ENCODE assay signal across 14 cellular contexts in the genomic region with DNA sequence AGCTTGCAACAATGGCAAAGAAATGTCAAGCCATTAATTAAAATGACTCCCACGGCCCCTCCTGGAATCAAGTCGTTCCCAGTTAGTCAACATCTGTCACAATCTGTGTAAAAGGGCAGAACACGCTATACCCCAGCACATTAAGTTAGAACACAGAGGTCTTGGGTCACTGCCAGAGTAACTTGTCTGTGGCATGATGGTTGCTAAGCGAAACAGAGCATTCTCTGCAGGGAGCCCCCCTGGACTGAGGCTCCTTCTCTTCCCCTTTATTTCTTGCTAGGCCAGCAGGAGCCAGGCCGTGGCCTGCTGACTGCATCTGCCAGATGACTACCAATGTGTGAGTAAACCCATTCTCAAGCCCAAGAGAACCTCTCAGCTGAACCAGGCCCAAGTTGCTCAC. TPM values are rescaled to one million over a fixed set of nuclear protein-coding genes. Genes with fewer than 3 reads are reported as not detected.
DNase-seq lines count a peak whose midpoint lies in the region; ATAC-seq and TF ChIP-seq lines count a peak whose summit lies in the region.
"Had no signal": no experiment of that assay in that cellular context is flagged by ENCODE, and none has a peak within 500 bp of the region (broad histone marks: within the 10 kb centered on the region; RNA-seq: fewer than 3 reads in every experiment).

No MANE protein-coding gene starts in this region.

- H3K9me3 Mint-ChIP-seq in activated CD8-positive, alpha-beta T cell treated with anti-CD3 and anti-CD28 coated beads for 36 hours, result no peaks in the 10 kb centered on the region
- H3K9me3 Mint-ChIP-seq: activated CD4-positive, alpha-beta memory T cell treated with anti-CD3 and anti-CD28 coated beads, Interleukin-2, amount 10 ng/mL, durations not matched to agents 7 days and 5 days; activated naive CD8-positive, alpha-beta T cell treated with anti-CD3 and anti-CD28 coated beads, Interleukin-2, amount 50 U/mL, for 24 hours; mesothelial cell of epicardium had no signal

- DNase-seq in NCI-H1417 (lab: John Stamatoyannopoulos, UW), result peak in 2 of 3 experiments; percentile 36 to 74
- DNase-seq in NCI-H1417 treated with DMSO at 0.1 percent for 48 hours (lab: John Stamatoyannopoulos, UW), result no peak
- peak; percentile 90 for DNase-seq in astrocyte of the cerebellum (ENCODE audit: low read depth)
- DNase-seq in iPS-NIHi11 (ENCODE audit: low spot score), result peak; percentile 14
- peak in 9 of 49 donors; percentile 10 to 27 (median 20) for DNase-seq in substantia nigra (lab: John Stamatoyannopoulos, UW)
- no peak for DNase-seq in activated CD8-positive, alpha-beta T cell treated with anti-CD3 and anti-CD28 coated beads for 36 hours
- DNase-seq in NCI-H2227 (lab: John Stamatoyannopoulos, UW; ENCODE audit: unreplicated experiment), result no peak
- DNase-seq: 8988T; activated CD4-positive, alpha-beta memory T cell treated with anti-CD3 and anti-CD28 coated beads, Interleukin-2, amount 10 ng/mL, durations not matched to agents 7 days and 5 days; activated naive CD8-positive, alpha-beta T cell treated with anti-CD3 and anti-CD28 coated beads, Interleukin-2, amount 50 U/mL, for 24 hours; foreskin keratinocyte had no signal

- intact Hi-C loops in activated CD8-positive, alpha-beta T cell treated with anti-CD3 and anti-CD28 coated beads for 36 hours (cut with micrococcal nuclease), result no loop called here

- peak overlapping the region; percentile 19 for H3K27ac ChIP-seq in substantia nigra (ENCODE audit: low read depth, low read length, poor library complexity, severe bottlenecking)
- H3K27ac ChIP-seq: foreskin keratinocyte, SJSA1 had no signal

- no peak overlapping the region for H3K27ac Mint-ChIP-seq in activated CD8-positive, alpha-beta T cell treated with anti-CD3 and anti-CD28 coated beads for 36 hours
- H3K27ac Mint-ChIP-seq: activated CD4-positive, alpha-beta memory T cell treated with anti-CD3 and anti-CD28 coated beads, Interleukin-2, amount 10 ng/mL, durations not matched to agents 7 days and 5 days; activated naive CD8-positive, alpha-beta T cell treated with anti-CD3 and anti-CD28 coated beads, Interleukin-2, amount 50 U/mL, for 24 hours; mesothelial cell of epicardium had no signal

- no peak overlapping the region for H3K4me3 ChIP-seq in astrocyte of the cerebellum (ENCODE audit: low read depth, low read length)
- H3K4me3 ChIP-seq: SJSA1 had no signal

- H3K27me3 Mint-ChIP-seq in activated CD8-positive, alpha-beta T cell treated with anti-CD3 and anti-CD28 coated beads for 36 hours, result no peaks in the 10 kb centered on the region
- H3K27me3 Mint-ChIP-seq: activated naive CD8-positive, alpha-beta T cell treated with anti-CD3 and anti-CD28 coated beads, Interleukin-2, amount 50 U/mL, for 24 hours had no signal

- POLR2A ChIA-PET in activated CD8-positive, alpha-beta T cell treated with anti-CD3 and anti-CD28 coated beads for 36 hours (lab: Charles Lee), result no interaction called here

- no peaks in the 10 kb centered on the region for H3K4me1 Mint-ChIP-seq in activated CD8-positive, alpha-beta T cell treated with anti-CD3 and anti-CD28 coated beads for 36 hours (ENCODE audit: low read depth)

- H3K36me3 Mint-ChIP-seq in activated CD8-positive, alpha-beta T cell treated with anti-CD3 and anti-CD28 coated beads for 36 hours (ENCODE audit: low read depth), result no peaks in the 10 kb centered on the region

- in situ Hi-C loops in astrocyte of the cerebellum (cut with HindIII; ENCODE audit: low sequenced_read_pairs), result loop anchor here (25.0 kb wide), 1 partner anchor 298 kb away; no protein-coding TSS in a partner anchor

- no peak for ATAC-seq in activated CD8-positive, alpha-beta T cell treated with anti-CD3 and anti-CD28 coated beads for 36 hours
- ATAC-seq in HG02642 (IDR thresholded peaks at IDR 0.05; ENCODE audit: poor library complexity, unreplicated experiment), result no peak
- ATAC-seq: activated naive CD8-positive, alpha-beta T cell treated with anti-CD3 and anti-CD28 coated beads, Interleukin-2, amount 50 U/mL, for 24 hours; foreskin keratinocyte had no signal

- peak; percentile 13 for TF ChIP-seq CTCF in astrocyte of the cerebellum (IDR thresholded peaks at IDR 0.05; ENCODE audit: low read depth, low read length, missing control alignments)
- TF ChIP-seq CTCF in activated CD8-positive, alpha-beta T cell treated with anti-CD3 and anti-CD28 coated beads for 36 hours (IDR thresholded peaks at IDR 0.05), result no peak

- CTCF ChIA-PET in activated CD8-positive, alpha-beta T cell treated with anti-CD3 and anti-CD28 coated beads for 36 hours (lab: Charles Lee), result no interaction called here

- H3K4me3 Mint-ChIP-seq in activated CD8-positive, alpha-beta T cell treated with anti-CD3 and anti-CD28 coated beads for 36 hours, result no peak overlapping the region
- H3K4me3 Mint-ChIP-seq: activated CD4-positive, alpha-beta memory T cell treated with anti-CD3 and anti-CD28 coated beads, Interleukin-2, amount 10 ng/mL, durations not matched to agents 7 days and 5 days; activated naive CD8-positive, alpha-beta T cell treated with anti-CD3 and anti-CD28 coated beads, Interleukin-2, amount 50 U/mL, for 24 hours; mesothelial cell of epicardium had no signal

RNA-seq across cellular contexts. Expression of gene ZBED3, which starts 51.9 kb away (rescaled TPM):
- 1 to 10 TPM; 5.2 to 6.8 TPM for total RNA-seq in activated CD8-positive, alpha-beta T cell treated with anti-CD3 and anti-CD28 coated beads for 36 hours

Comparison
In these comparisons a context has a peak if more than half of its experiments do, and no peak if none do; other contexts are left out.
1. DNase-seq: peak in NCI-H1417 (2 of 3), astrocyte of the cerebellum (single experiment) and iPS-NIHi11 (single experiment); none in NCI-H1417 treated with DMSO at 0.1 percent for 48 hours (single experiment), activated CD8-positive, alpha-beta T cell treated with anti-CD3 and anti-CD28 coated beads for 36 hours (single experiment) and NCI-H2227 (single experiment).